In the genomic region with DNA sequence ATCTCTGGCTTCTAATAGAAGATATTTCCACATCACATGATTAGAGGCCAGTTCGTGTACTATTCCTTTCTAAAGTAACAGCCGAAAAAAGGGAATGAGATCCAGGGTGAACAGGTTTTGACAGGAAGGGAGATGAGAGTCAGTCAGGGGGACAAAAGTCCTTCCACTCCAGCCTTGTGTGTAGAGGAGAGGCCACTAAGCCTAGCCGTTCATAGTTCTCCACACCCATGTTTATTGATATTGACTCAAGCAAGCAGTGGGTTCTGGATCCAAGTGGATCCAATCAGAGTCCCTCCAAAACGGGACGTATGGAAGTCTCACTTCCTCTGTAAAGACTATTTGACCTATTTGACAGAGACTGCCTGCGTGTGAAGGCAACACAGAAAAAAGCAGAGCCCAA, we compare ENCODE assay signal across 18 cellular contexts.
DNase-seq lines count a peak whose midpoint lies in the region; ATAC-seq, FAIRE-seq and TF ChIP-seq lines count a peak whose summit lies in the region.
"Had no signal": no experiment of that assay in that cellular context is flagged by ENCODE, and none has a peak within 500 bp of the region (broad histone marks: within the 10 kb centered on the region; RNA-seq: fewer than 3 reads in every experiment).

No MANE protein-coding gene starts in this region.

- TF ChIP-seq POLR2A in transverse colon (IDR thresholded peaks at IDR 0.05) (no peak), right lobe of liver (IDR thresholded peaks at IDR 0.05) (no peak)

- H3K4me3 ChIP-seq in bronchial epithelial cell (ENCODE audit: low read depth, low read length) (no peak overlapping the region), colonic mucosa (no peak overlapping the region), mucosa of descending colon (no peak overlapping the region), transverse colon (no peak overlapping the region), right lobe of liver (no peak overlapping the region)
- H3K4me3 ChIP-seq: BLaER1 had no signal

- no peak overlapping the region for H3K9ac ChIP-seq in colonic mucosa (ENCODE audit: low read depth in 2 of 2, low read length in 2 of 2)
- H3K9ac ChIP-seq: BLaER1 had no signal

- no peak for TF ChIP-seq EP300 in transverse colon (IDR thresholded peaks at IDR 0.05; ENCODE audit: low read depth)

- TF ChIP-seq CTCF in bronchial epithelial cell (IDR thresholded peaks at IDR 0.05; ENCODE audit: insufficient read depth, low read length, severe bottlenecking) = no peak
- no peak for TF ChIP-seq CTCF in colonic mucosa (IDR thresholded peaks at IDR 0.05)
- TF ChIP-seq CTCF in mucosa of descending colon (IDR thresholded peaks at IDR 0.05) = no peak
- no peak for TF ChIP-seq CTCF in transverse colon (IDR thresholded peaks at IDR 0.05)
- no peak for TF ChIP-seq CTCF in right lobe of liver (IDR thresholded peaks at IDR 0.05)

- intact Hi-C loops in colonic mucosa (cut with DNase I) (no loop called here), mucosa of descending colon (cut with DNase I, micrococcal nuclease) (no loop called here), transverse colon (cut with DNase I; ENCODE audit: low total_unique reads) (no loop called here), right lobe of liver (cut with DNase I) (no loop called here)

- H3K4me1 ChIP-seq in colonic mucosa (no peaks in the 10 kb centered on the region), mucosa of descending colon (ENCODE audit: low read depth) (peaks cover 5% of the 10 kb centered on the region), transverse colon (peaks cover 0 to 10% (median 2%) of the 10 kb centered on the region in 4 donors), right lobe of liver (no peaks in the 10 kb centered on the region)
- H3K4me1 ChIP-seq: Caco-2 had no signal

- H3K9me3 ChIP-seq in colonic mucosa = no peaks in the 10 kb centered on the region
- no peaks in the 10 kb centered on the region for H3K9me3 ChIP-seq in mucosa of descending colon
- no peaks in the 10 kb centered on the region for H3K9me3 ChIP-seq in transverse colon
- H3K9me3 ChIP-seq in right lobe of liver = no peaks in the 10 kb centered on the region
- H3K9me3 ChIP-seq: Caco-2 had no signal

- H3K27me3 ChIP-seq in bronchial epithelial cell (ENCODE audit: control insufficient read depth, insufficient read depth, low read length) = no peaks in the 10 kb centered on the region
- H3K27me3 ChIP-seq in colonic mucosa = no peaks in the 10 kb centered on the region
- no peaks in the 10 kb centered on the region for H3K27me3 ChIP-seq in transverse colon
- no peaks in the 10 kb centered on the region for H3K27me3 ChIP-seq in right lobe of liver

- H3K36me3 ChIP-seq in bronchial epithelial cell (ENCODE audit: control insufficient read depth, insufficient read depth, low read length) (no peaks in the 10 kb centered on the region), colonic mucosa (no peaks in the 10 kb centered on the region), mucosa of descending colon (ENCODE audit: low read depth) (no peaks in the 10 kb centered on the region), transverse colon (no peaks in the 10 kb centered on the region), right lobe of liver (no peaks in the 10 kb centered on the region)
- H3K36me3 ChIP-seq: BLaER1 had no signal

- peak; percentile 13 for FAIRE-seq in bronchial epithelial cell (lab: Jason Lieb, UNC)
- FAIRE-seq: G401.6, GM12892 had no signal

- in situ Hi-C loops in transverse colon (cut with MboI; ENCODE audit: low pct_ligation_motif_present in 1 of 4, low pct_unique_long_range_greater_than_20kb in 1 of 4, low sequenced_read_pairs in 3 of 4) = no loop called here

- WGBS in transverse colon (ENCODE audit: low coverage in 1 of 2), 2 donors = 49 to 80% methylated on average over 2 to 6 of the region's 6 CpGs
- WGBS in right lobe of liver (ENCODE audit: insufficient coverage, low coverage, low lambda C conversion rate, missing lambda C conversion rate) = 67% methylated on average over 6 of the region's 6 CpGs

- DNase-seq in bronchial epithelial cell (ENCODE audit: low read depth) (no peak), colonic mucosa (peak; percentile 63), mucosa of descending colon (peak in 1 of 3 donors; percentile 39), transverse colon (peak; percentile 15), ureter (ENCODE audit: low spot score) (no peak), right lobe of liver (no peak)
- DNase-seq: Caco-2; CD4-positive, CD25-positive, alpha-beta regulatory T cell; CD8-positive, alpha-beta T cell; DMS153; DND-41; GOT3; H7; HCEC 1CT had no signal

- H3K27ac ChIP-seq in colonic mucosa = no peak overlapping the region
- no peak overlapping the region for H3K27ac ChIP-seq in transverse colon
- no peak overlapping the region for H3K27ac ChIP-seq in right lobe of liver
- H3K27ac ChIP-seq: BLaER1, C4-2B had no signal

- ATAC-seq in mucosa of descending colon = peak; percentile 97
- ATAC-seq in right lobe of liver = no peak
- ATAC-seq: CD8-positive, alpha-beta T cell had no signal

Comparison
In these comparisons a context has a peak if more than half of its experiments do, and no peak if none do; other contexts are left out.
1. DNase-seq: peak in colonic mucosa (single experiment) and transverse colon (single experiment); none in bronchial epithelial cell (single experiment), ureter (single experiment) and right lobe of liver (0 of 3).